ENCODE assay signal across 9 cellular contexts in the genomic region with DNA sequence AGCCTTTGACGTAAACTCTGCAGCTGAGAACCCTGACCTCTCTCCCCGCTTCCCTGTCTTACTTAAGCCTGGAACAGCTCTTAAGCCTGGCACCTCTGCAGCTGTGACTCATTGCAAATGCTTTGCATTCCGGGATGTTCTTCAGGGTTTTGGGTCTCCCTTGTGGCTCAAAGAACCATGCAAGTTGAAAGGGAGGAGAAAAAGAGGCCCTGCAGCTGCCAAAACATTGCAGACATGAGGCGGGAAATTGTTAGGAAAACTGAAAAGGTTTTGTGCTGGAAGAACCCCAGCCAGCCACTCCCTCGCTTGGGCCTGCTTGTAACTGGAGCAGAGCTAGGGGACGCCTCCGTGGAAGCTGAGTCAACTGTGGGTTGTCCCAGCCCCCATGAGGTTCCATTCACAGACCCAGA.
DNase-seq lines count a peak whose midpoint lies in the region; ATAC-seq and TF ChIP-seq lines count a peak whose summit lies in the region.
"Had no signal": no experiment of that assay in that cellular context is flagged by ENCODE, and none has a peak within 500 bp of the region (broad histone marks: within the 10 kb centered on the region; RNA-seq: fewer than 3 reads in every experiment).

No MANE protein-coding gene starts in this region.

- ATAC-seq in activated T-helper 17 cell treated with anti-CD3 and anti-CD28 coated beads, Interleukin-2, amount 50 U/mL, for 72 hours (replicated peaks) = no peak

- in situ Hi-C loops in astrocyte of the spinal cord (cut with HindIII; ENCODE audit: low sequenced_read_pairs) = no loop called here

- no peak for TF ChIP-seq CTCF in astrocyte of the spinal cord (IDR thresholded peaks at IDR 0.05; ENCODE audit: low read depth, low read length)

- H3K4me1 Mint-ChIP-seq in activated T-helper 17 cell treated with anti-CD3 and anti-CD28 coated beads, Interleukin-2, amount 50 U/mL, for 72 hours = no peaks in the 10 kb centered on the region
- no peaks in the 10 kb centered on the region for H3K4me1 Mint-ChIP-seq in activated naive CD8-positive, alpha-beta T cell treated with anti-CD3 and anti-CD28 coated beads for 36 hours

- H3K27me3 Mint-ChIP-seq in activated T-helper 17 cell treated with anti-CD3 and anti-CD28 coated beads, Interleukin-2, amount 50 U/mL, for 72 hours = no peaks in the 10 kb centered on the region
- peaks cover 9% of the 10 kb centered on the region for H3K27me3 Mint-ChIP-seq in activated naive CD8-positive, alpha-beta T cell treated with anti-CD3 and anti-CD28 coated beads for 36 hours
- H3K27me3 Mint-ChIP-seq: dendritic cell treated with granulocyte-macrophage colony-stimulating factor and Interleukin-4, amounts not matched to agents 40 ng/mL and 50 ng/mL, for 4 days had no signal

- DNase-seq in H4 (ENCODE audit: low spot score) (peak; percentile 78), astrocyte of the spinal cord (ENCODE audit: low read depth, low spot score) (peak; percentile 97), iPS DF 19.7 (ENCODE audit: low read depth, low spot score) (peak; percentile 70), skeletal muscle cell (ENCODE audit: low read depth) (peak; percentile 100), DMS53 treated with DMSO at 0.1 percent for 48 hours (lab: John Stamatoyannopoulos, UW; ENCODE audit: unreplicated experiment) (no peak)
- DNase-seq in stimulated activated CD4-positive, alpha-beta T cell treated with anti-CD3 and anti-CD28 coated beads, Interleukin-4, amount 100 ng/mL, for 1 hour = no peak
- DNase-seq in activated naive CD8-positive, alpha-beta T cell treated with anti-CD3 and anti-CD28 coated beads for 36 hours = no peak

- no peak overlapping the region for H3K4me3 Mint-ChIP-seq in activated T-helper 17 cell treated with anti-CD3 and anti-CD28 coated beads, Interleukin-2, amount 50 U/mL, for 72 hours
- no peak overlapping the region for H3K4me3 Mint-ChIP-seq in activated naive CD8-positive, alpha-beta T cell treated with anti-CD3 and anti-CD28 coated beads for 36 hours
- H3K4me3 Mint-ChIP-seq: dendritic cell treated with granulocyte-macrophage colony-stimulating factor and Interleukin-4, amounts not matched to agents 40 ng/mL and 50 ng/mL, for 4 days had no signal

- no peak overlapping the region for H3K27ac Mint-ChIP-seq in activated T-helper 17 cell treated with anti-CD3 and anti-CD28 coated beads, Interleukin-2, amount 50 U/mL, for 72 hours
- no peak overlapping the region for H3K27ac Mint-ChIP-seq in activated naive CD8-positive, alpha-beta T cell treated with anti-CD3 and anti-CD28 coated beads for 36 hours
- H3K27ac Mint-ChIP-seq: dendritic cell treated with granulocyte-macrophage colony-stimulating factor and Interleukin-4, amounts not matched to agents 40 ng/mL and 50 ng/mL, for 4 days had no signal

- H3K36me3 Mint-ChIP-seq in activated T-helper 17 cell treated with anti-CD3 and anti-CD28 coated beads, Interleukin-2, amount 50 U/mL, for 72 hours (ENCODE audit: low read depth) = no peaks in the 10 kb centered on the region
- H3K36me3 Mint-ChIP-seq in activated naive CD8-positive, alpha-beta T cell treated with anti-CD3 and anti-CD28 coated beads for 36 hours = no peaks in the 10 kb centered on the region

- no peaks in the 10 kb centered on the region for H3K9me3 Mint-ChIP-seq in activated T-helper 17 cell treated with anti-CD3 and anti-CD28 coated beads, Interleukin-2, amount 50 U/mL, for 72 hours
- no peaks in the 10 kb centered on the region for H3K9me3 Mint-ChIP-seq in activated naive CD8-positive, alpha-beta T cell treated with anti-CD3 and anti-CD28 coated beads for 36 hours
- H3K9me3 Mint-ChIP-seq: dendritic cell treated with granulocyte-macrophage colony-stimulating factor and Interleukin-4, amounts not matched to agents 40 ng/mL and 50 ng/mL, for 4 days had no signal

- H3K4me3 ChIP-seq in astrocyte of the spinal cord (ENCODE audit: low read depth, low read length) (no peak overlapping the region), skeletal muscle cell (ENCODE audit: low read depth, low read length) (no peak overlapping the region)

Comparison
In these comparisons a context has a peak if more than half of its experiments do, and no peak if none do; other contexts are left out.
1. DNase-seq: peak in H4 (single experiment), astrocyte of the spinal cord (single experiment), iPS DF 19.7 (single experiment) and skeletal muscle cell (single experiment); none in DMS53 treated with DMSO at 0.1 percent for 48 hours (single experiment), stimulated activated CD4-positive, alpha-beta T cell treated with anti-CD3 and anti-CD28 coated beads, Interleukin-4, amount 100 ng/mL, for 1 hour (single experiment) and activated naive CD8-positive, alpha-beta T cell treated with anti-CD3 and anti-CD28 coated beads for 36 hours (single experiment).